Comparison of ENCODE assay signal across 22 cellular contexts in genomic region chr12:104416160-104416559, GRCh38. TPM values are rescaled to one million over a fixed set of nuclear protein-coding genes. Genes with fewer than 3 reads are reported as not detected.
DNase-seq lines count a peak whose midpoint lies in the region; TF ChIP-seq lines count a peak whose summit lies in the region.
"Had no signal": no experiment of that assay in that cellular context is flagged by ENCODE, and none has a peak within 500 bp of the region (broad histone marks: within the 10 kb centered on the region; RNA-seq: fewer than 3 reads in every experiment).

No MANE protein-coding gene starts in this region.

- no TSS peak for BruUV-seq in PC-9 (replicated peaks; lab: Mats Ljungman, UMichigan)

- H3K27me3 ChIP-seq in PC-9 (ENCODE audit: insufficient read depth, low read depth) (no peaks in the 10 kb centered on the region), endodermal cell (ENCODE audit: control insufficient read depth, insufficient read depth, low read length, poor library complexity, severe bottlenecking) (no peaks in the 10 kb centered on the region)
- H3K27me3 ChIP-seq: BE2C; BLaER1 treated with 17β-estradiol and CSF1 and Interleukin-3, amounts not matched to agents 10 nM and 100 nM had no signal

- TF ChIP-seq CTCF in HEK293 (tag by site-specific recombination; IDR thresholded peaks at IDR 0.05) (no peak), PC-9 (conservative IDR thresholded peaks at IDR 0.05) (no peak), endodermal cell (conservative IDR thresholded peaks at IDR 0.05) (no peak)

- H3K36me3 Mint-ChIP-seq in endodermal cell (ENCODE audit: low read depth) = no peaks in the 10 kb centered on the region
- H3K36me3 Mint-ChIP-seq: CD4-positive, alpha-beta memory T cell had no signal

- H3K36me3 ChIP-seq in HEK293 (ENCODE audit: control insufficient read depth in 2 of 2, insufficient read depth in 1 of 2, low read length in 2 of 2) (no peaks in the 10 kb centered on the region), PC-9 (ENCODE audit: low read depth) (no peaks in the 10 kb centered on the region), endodermal cell (ENCODE audit: control insufficient read depth, insufficient read depth, low read length) (no peaks in the 10 kb centered on the region)
- H3K36me3 ChIP-seq: BE2C; BLaER1 treated with 17β-estradiol and CSF1 and Interleukin-3, amounts not matched to agents 10 nM and 100 nM had no signal

- H3K4me2 ChIP-seq in PC-9 = no peak overlapping the region
- H3K4me2 ChIP-seq: A549; BLaER1 treated with 17β-estradiol and CSF1 and Interleukin-3, amounts not matched to agents 10 nM and 100 nM had no signal

- WGBS in endodermal cell (ENCODE audit: insufficient coverage in 1 of 2, insufficient read length in 1 of 2), 2 experiments = 80 to 84% methylated on average over 6 of the region's 6 CpGs

- no peak overlapping the region for H3K4me3 ChIP-seq in HEK293 (ENCODE audit: low read depth, low read length)
- no peak overlapping the region for H3K4me3 ChIP-seq in PC-9
- no peak overlapping the region for H3K4me3 ChIP-seq in endodermal cell (ENCODE audit: low read length)
- H3K4me3 ChIP-seq: A549; BLaER1 treated with 17β-estradiol and CSF1 and Interleukin-3, amounts not matched to agents 10 nM and 100 nM; GM12878; GM23248 had no signal

- POLR2A ChIA-PET in HEK293 (lab: Yijun Ruan, JAX) (no interaction called here), PC-9 (lab: Charles Lee; ENCODE audit: unreplicated experiment) (no interaction called here)

- H3K27me3 Mint-ChIP-seq in endodermal cell (ENCODE audit: insufficient read depth) = peaks cover 11% of the 10 kb centered on the region

- peaks cover 7% of the 10 kb centered on the region for H3K79me2 ChIP-seq in PC-9 (ENCODE audit: low read depth)

- H3K27ac ChIP-seq in HEK293 (ENCODE audit: extremely low read depth, low read depth, low read length) (no peak overlapping the region), PC-9 (peak overlapping the region; percentile 53; the same call in 1 of the 2 replicates), endodermal cell (ENCODE audit: low read depth, low read length) (no peak overlapping the region)
- H3K27ac ChIP-seq: A549; BLaER1 treated with 17β-estradiol and CSF1 and Interleukin-3, amounts not matched to agents 10 nM and 100 nM; GM23248 had no signal

- H2AFZ ChIP-seq in PC-9 = no peak overlapping the region
- H2AFZ ChIP-seq: GM23248 had no signal

- no peak overlapping the region for H3K9ac ChIP-seq in endodermal cell (ENCODE audit: extremely low read depth, low read length, poor library complexity, severe bottlenecking)
- H3K9ac ChIP-seq: BLaER1 treated with 17β-estradiol and CSF1 and Interleukin-3, amounts not matched to agents 10 nM and 100 nM; GM23248 had no signal

- intact Hi-C loops in PC-9 (cut with micrococcal nuclease; ENCODE audit: unreplicated experiment) = no loop called here

- H3K9me3 Mint-ChIP-seq in endodermal cell = no peaks in the 10 kb centered on the region
- H3K9me3 Mint-ChIP-seq: CD4-positive, alpha-beta memory T cell; H9; HFFc6 had no signal

- H4K20me1 ChIP-seq in PC-9 (ENCODE audit: insufficient read depth) = no peaks in the 10 kb centered on the region
- H4K20me1 ChIP-seq: BLaER1 treated with 17β-estradiol and CSF1 and Interleukin-3, amounts not matched to agents 10 nM and 100 nM had no signal

- H3F3A ChIP-seq in PC-9 (ENCODE audit: insufficient read depth, low read depth) = peaks cover 50% of the 10 kb centered on the region

- no peak for DNase-seq in PC-9
- DNase-seq in endodermal cell = peak; percentile 60
- DNase-seq in C1 segment of cervical spinal cord (lab: John Stamatoyannopoulos, UW) = no peak
- no peak for DNase-seq in retina
- DNase-seq in foreskin melanocyte = no peak
- DNase-seq: 8988T; ACHN; AML-193; BE2C; Calu3; CD4-positive, alpha-beta memory T cell; COR-L47; DMS53; EL; GDM1; GM23248; H9; HFFc6 had no signal

- no peaks in the 10 kb centered on the region for H3K9me2 ChIP-seq in PC-9 (ENCODE audit: insufficient read depth)

- H3K4me1 ChIP-seq in HEK293 (ENCODE audit: control insufficient read depth, insufficient read depth, low read length) (no peaks in the 10 kb centered on the region), PC-9 (replicated peaks; ENCODE audit: insufficient read depth) (peaks cover 79% of the 10 kb centered on the region), endodermal cell (ENCODE audit: control insufficient read depth, insufficient read depth, low read length) (peaks cover 7% of the 10 kb centered on the region)
- H3K4me1 ChIP-seq: BLaER1 treated with 17β-estradiol and CSF1 and Interleukin-3, amounts not matched to agents 10 nM and 100 nM had no signal

- H3K4me3 Mint-ChIP-seq in endodermal cell = no peak overlapping the region
- H3K4me3 Mint-ChIP-seq: CD4-positive, alpha-beta memory T cell; H9; HFFc6 had no signal

- H3K9me3 ChIP-seq in HEK293 (ENCODE audit: control insufficient read depth, insufficient read depth, low read depth, low read length) (no peaks in the 10 kb centered on the region), PC-9 (ENCODE audit: insufficient read depth, low read depth) (no peaks in the 10 kb centered on the region), endodermal cell (ENCODE audit: control insufficient read depth, low read length) (peaks cover 2% of the 10 kb centered on the region)
- H3K9me3 ChIP-seq: A549, BE2C had no signal

- no peak overlapping the region for H3K27ac Mint-ChIP-seq in endodermal cell
- H3K27ac Mint-ChIP-seq: CD4-positive, alpha-beta memory T cell; H9; HFFc6 had no signal

- CTCF ChIA-PET in HEK293 (lab: Yijun Ruan, JAX) = no interaction called here
- CTCF ChIA-PET in PC-9 (lab: Charles Lee) = interaction anchor here (0.6 kb wide), 1 partner anchor 39 kb away, joined by 5 read pairs; no protein-coding TSS in a partner anchor

- peaks cover 20% of the 10 kb centered on the region for H3K4me1 Mint-ChIP-seq in endodermal cell

TF ChIP-seq in HEK293, 187 proteins besides CTCF, POLR2A, EP300 and RAD21:
- TF ChIP-seq ZBTB49 (tag by site-specific recombination; IDR thresholded peaks at IDR 0.05; ENCODE audit: low read depth) (no peak), ZNF518A (tag by site-specific recombination; conservative IDR thresholded peaks at IDR 0.05; ENCODE audit: low read depth) (no peak), ZEB2 (tag by site-specific recombination; IDR thresholded peaks at IDR 0.05) (no peak), ZIC2 (tag by site-specific recombination; IDR thresholded peaks at IDR 0.05) (0 out of 2 replicates have a peak, but pooled peaks have one; percentile 23)

RNA-seq across cellular contexts. Expression of gene CHST11, which starts 40.6 kb away (rescaled TPM):
- total RNA-seq in PC-9 (2021) (39.9 and 52.2 TPM in 2 replicates), endodermal cell (10 to 100 TPM; 30.7 to 36.2 TPM)
- polyA plus RNA-seq in endodermal cell (2013, experiment 1 of 2) = 17.3 TPM
- 17.2 TPM for polyA plus RNA-seq in endodermal cell (2013, experiment 2 of 2)
